In genomic region chr2:65144571-65144970, GRCh38 we compare ENCODE assay signal across 1 cellular context.
TF ChIP-seq lines count a peak whose summit lies in the region.

No MANE protein-coding gene starts in this region.

TF ChIP-seq in HEK293, 187 proteins besides CTCF, POLR2A, EP300 and RAD21 (continued from another document):
- TF ChIP-seq ZNF280D (tag by site-specific recombination; IDR thresholded peaks at IDR 0.05) (no peak), HOXA7 (CRISPR knock-in tag; IDR thresholded peaks at IDR 0.05; ENCODE audit: borderline replicate concordance) (no peak), SP2 (tag by site-specific recombination; IDR thresholded peaks at IDR 0.05) (no peak), ZNF639 (tag by site-specific recombination; IDR thresholded peaks at IDR 0.05) (no peak)
